ENCODE assay signal across 1 cellular context in genomic region chr19:48445606-48446481, GRCh38.
TF ChIP-seq lines count a peak whose summit lies in the region.

GRWD1 (plus strand) TSS chr19:48445983; CDS start chr19:48446006, 23 bp downstream.

TF ChIP-seq in HepG2, 621 proteins besides CTCF, POLR2A, EP300 and RAD21 (continued from another document and continues in another):
- TF ChIP-seq ZHX1 (CRISPR knock-in tag; IDR thresholded peaks at IDR 0.05; ENCODE audit: low read depth) (peak; percentile 67; the same call in 1 of the 2 replicates), BCL3 (CRISPR knock-in tag; IDR thresholded peaks at IDR 0.05) (no peak), ZSCAN29 (CRISPR knock-in tag; conservative IDR thresholded peaks at IDR 0.05) (0 out of 2 replicates have a peak, but pooled peaks have one; percentile 64), ZBTB49 (CRISPR knock-in tag; IDR thresholded peaks at IDR 0.05; ENCODE audit: borderline replicate concordance) (no peak), ZNF572 (CRISPR knock-in tag; IDR thresholded peaks at IDR 0.05) (peak; percentile 72; the same call in 1 of the 2 replicates), MATR3 (CRISPR knock-in tag; IDR thresholded peaks at IDR 0.05) (no peak), SMARCE1 (IDR thresholded peaks at IDR 0.05; ENCODE audit: borderline replicate concordance) (no peak), POLR2AphosphoS2 (IDR thresholded peaks at IDR 0.05; ENCODE audit: low read depth, low read length) (no peak), IKZF4 (CRISPR knock-in tag; IDR thresholded peaks at IDR 0.05; ENCODE audit: borderline replicate concordance, low read depth, not compliant biosample characterization) (no peak), CENPX (CRISPR knock-in tag; IDR thresholded peaks at IDR 0.05) (no peak), RARA (CRISPR knock-in tag; IDR thresholded peaks at IDR 0.05) (no peak), ZNF354B (CRISPR knock-in tag; IDR thresholded peaks at IDR 0.05) (no peak), ZNF546 (CRISPR knock-in tag; conservative IDR thresholded peaks at IDR 0.05) (no peak), ETV6 (CRISPR knock-in tag; conservative IDR thresholded peaks at IDR 0.05) (no peak), NR3C1 (CRISPR knock-in tag; IDR thresholded peaks at IDR 0.05) (no peak), FIP1L1 (IDR thresholded peaks at IDR 0.05; ENCODE audit: borderline replicate concordance, insufficient read depth, low read depth, low read length) (no peak), ZNF605 (CRISPR knock-in tag; IDR thresholded peaks at IDR 0.05) (peak; percentile 89; the same call in 1 of the 2 replicates), ZNF710 (CRISPR knock-in tag; IDR thresholded peaks at IDR 0.05; ENCODE audit: borderline replicate concordance) (no peak), ONECUT2 (CRISPR knock-in tag; IDR thresholded peaks at IDR 0.05) (no peak), SNAPC5 (CRISPR knock-in tag; IDR thresholded peaks at IDR 0.05; ENCODE audit: borderline replicate concordance) (no peak), MLX (CRISPR knock-in tag; IDR thresholded peaks at IDR 0.05) (no peak), RELA (CRISPR knock-in tag; IDR thresholded peaks at IDR 0.05) (0 out of 2 replicates have a peak, but pooled peaks have one; percentile 40), PCBP2 (optimal IDR thresholded peaks at IDR 0.05; ENCODE audit: low read depth, low read length, poor library complexity, severe bottlenecking) (no peak), SCMH1 (CRISPR knock-in tag; IDR thresholded peaks at IDR 0.05; ENCODE audit: borderline replicate concordance) (no peak), E2F1 (CRISPR knock-in tag; IDR thresholded peaks at IDR 0.05) (no peak), ZSCAN21 (CRISPR knock-in tag; IDR thresholded peaks at IDR 0.05; ENCODE audit: borderline replicate concordance) (peak; percentile 44; the same call in 1 of the 2 replicates), ZNF841 (CRISPR knock-in tag; IDR thresholded peaks at IDR 0.05; ENCODE audit: borderline replicate concordance) (no peak), ZBTB10 (CRISPR knock-in tag; IDR thresholded peaks at IDR 0.05; ENCODE audit: borderline replicate concordance) (no peak), ZFX (CRISPR knock-in tag; IDR thresholded peaks at IDR 0.05; ENCODE audit: low read depth) (peak; percentile 53; the same call in 1 of the 2 replicates), NFYC (CRISPR knock-in tag; IDR thresholded peaks at IDR 0.05) (no peak), ZNF124 (CRISPR knock-in tag; IDR thresholded peaks at IDR 0.05) (peak; percentile 77; the same call in 1 of the 2 replicates), NFKB2 (CRISPR knock-in tag; IDR thresholded peaks at IDR 0.05; ENCODE audit: borderline replicate concordance) (peak; percentile 53; the same call in 1 of the 2 replicates), PHF8 (CRISPR knock-in tag; IDR thresholded peaks at IDR 0.05) (peak; percentile 92), ZEB1 (IDR thresholded peaks at IDR 0.05; ENCODE audit: insufficient replicate concordance, low read depth) (no peak), SRSF1 (optimal IDR thresholded peaks at IDR 0.05; ENCODE audit: low read depth, low read length) (peak; percentile 80), ZFP62 (CRISPR knock-in tag; IDR thresholded peaks at IDR 0.05) (no peak), BHLHE40 (IDR thresholded peaks at IDR 0.05; ENCODE audit: low read length) (peak; percentile 71), ZNF24 (IDR thresholded peaks at IDR 0.05) (no peak), KDM3A (CRISPR knock-in tag; IDR thresholded peaks at IDR 0.05; ENCODE audit: low read depth) (no peak), RFXAP (CRISPR knock-in tag; IDR thresholded peaks at IDR 0.05; ENCODE audit: borderline replicate concordance) (no peak; the same call in 1 of the 2 replicates), ZNF724P (CRISPR knock-in tag; IDR thresholded peaks at IDR 0.05; ENCODE audit: borderline replicate concordance) (no peak), ZNF234 (CRISPR knock-in tag; conservative IDR thresholded peaks at IDR 0.05) (no peak), EHMT2 (IDR thresholded peaks at IDR 0.05; ENCODE audit: borderline replicate concordance, low read depth, low read length) (no peak), ZNF713 (CRISPR knock-in tag; IDR thresholded peaks at IDR 0.05) (no peak), ZBTB14 (CRISPR knock-in tag; IDR thresholded peaks at IDR 0.05) (no peak), NR2F1 (CRISPR knock-in tag; IDR thresholded peaks at IDR 0.05) (no peak), RBAK (CRISPR knock-in tag; IDR thresholded peaks at IDR 0.05) (no peak), ETV5 (CRISPR knock-in tag; IDR thresholded peaks at IDR 0.05; ENCODE audit: borderline replicate concordance) (peak; percentile 66), MED1 (CRISPR knock-in tag; IDR thresholded peaks at IDR 0.05) (no peak; the same call in 1 of the 2 replicates), SIX1 (CRISPR knock-in tag; IDR thresholded peaks at IDR 0.05; ENCODE audit: borderline replicate concordance) (no peak)
